20 cellular contexts compared by ENCODE assay signal in genomic region chr12:102096855-102097254, GRCh38.
"Had no signal": no experiment of that assay in that cellular context is flagged by ENCODE, and none has a peak within 500 bp of the region (broad histone marks: within the 10 kb centered on the region; RNA-seq: fewer than 3 reads in every experiment).

No MANE protein-coding gene starts in this region.

- H3K4me1 Mint-ChIP-seq: activated B cell treated with CpG ODN at 0.5 μM for 24 hours, neural progenitor cell had no signal

- H3K27me3 Mint-ChIP-seq: activated B cell treated with CpG ODN at 0.5 μM for 24 hours; activated CD8-positive, alpha-beta T cell treated with anti-CD3 and anti-CD28 coated beads for 36 hours; activated naive CD4-positive, alpha-beta T cell treated with anti-CD3 and anti-CD28 coated beads, Interleukin-2, amount 50 U/mL, for 24 hours; naive B cell; stimulated activated naive CD8-positive, alpha-beta T cell treated with anti-CD3 and anti-CD28 coated beads, Interleukin-15, Interleukin-2, amounts not matched to agents 100 ng/mL and 50 ng/mL, for 24 hours; type B pancreatic cell had no signal

- H3K27ac Mint-ChIP-seq: activated B cell treated with CpG ODN at 0.5 μM for 24 hours; activated CD8-positive, alpha-beta T cell treated with anti-CD3 and anti-CD28 coated beads for 36 hours; activated naive CD4-positive, alpha-beta T cell treated with anti-CD3 and anti-CD28 coated beads, Interleukin-2, amount 50 U/mL, for 24 hours; naive B cell; neural progenitor cell; stimulated activated naive CD8-positive, alpha-beta T cell treated with anti-CD3 and anti-CD28 coated beads, Interleukin-15, Interleukin-2, amounts not matched to agents 100 ng/mL and 50 ng/mL, for 24 hours; type B pancreatic cell had no signal

- H3K9me3 Mint-ChIP-seq: activated B cell treated with CpG ODN at 0.5 μM for 24 hours; activated CD8-positive, alpha-beta T cell treated with anti-CD3 and anti-CD28 coated beads for 36 hours; activated naive CD4-positive, alpha-beta T cell treated with anti-CD3 and anti-CD28 coated beads, Interleukin-2, amount 50 U/mL, for 24 hours; activated T-cell treated with anti-CD3 and anti-CD28 coated beads, Interleukin-2, amount 50 U/mL, for 4 hours; naive B cell; neural progenitor cell; stimulated activated naive CD8-positive, alpha-beta T cell treated with anti-CD3 and anti-CD28 coated beads, Interleukin-15, Interleukin-2, amounts not matched to agents 100 ng/mL and 50 ng/mL, for 24 hours; type B pancreatic cell had no signal

- ATAC-seq: activated CD8-positive, alpha-beta T cell treated with anti-CD3 and anti-CD28 coated beads for 36 hours; activated T-cell treated with anti-CD3 and anti-CD28 coated beads, Interleukin-2, amount 50 U/mL, for 4 hours; left lung; right lobe of liver had no signal

- H3K4me3 Mint-ChIP-seq: activated B cell treated with CpG ODN at 0.5 μM for 24 hours; activated CD8-positive, alpha-beta T cell treated with anti-CD3 and anti-CD28 coated beads for 36 hours; activated naive CD4-positive, alpha-beta T cell treated with anti-CD3 and anti-CD28 coated beads, Interleukin-2, amount 50 U/mL, for 24 hours; activated T-cell treated with anti-CD3 and anti-CD28 coated beads, Interleukin-2, amount 50 U/mL, for 4 hours; naive B cell; neural progenitor cell; stimulated activated naive CD8-positive, alpha-beta T cell treated with anti-CD3 and anti-CD28 coated beads, Interleukin-15, Interleukin-2, amounts not matched to agents 100 ng/mL and 50 ng/mL, for 24 hours; type B pancreatic cell had no signal

- H3K36me3 Mint-ChIP-seq: naive B cell had no signal

- DNase-seq: activated B cell treated with CpG ODN at 0.5 μM for 24 hours; activated CD4-positive, alpha-beta T cell treated with anti-CD3 and anti-CD28 coated beads for 48 hours; activated CD8-positive, alpha-beta T cell treated with anti-CD3 and anti-CD28 coated beads for 36 hours; activated effector memory CD4-positive, alpha-beta T cell treated with Interleukin-2 at 50 U/mL for 16 hours; activated T-cell treated with anti-CD3 and anti-CD28 coated beads, Interleukin-2, amount 50 U/mL, for 4 hours; adrenal gland; colonic mucosa; kidney; left lung; mammary epithelial cell; naive B cell; right lobe of liver; stimulated activated CD4-positive, alpha-beta T cell treated with anti-CD3 and anti-CD28 coated beads, Interleukin-4, amount 100 ng/mL, for 4 hours; stimulated activated CD8-positive, alpha-beta memory T cell treated with anti-CD3 and anti-CD28 coated beads, Interleukin-4, amount 100 ng/mL, for 48 hours had no signal

- H3K27ac ChIP-seq: adrenal gland, cardiac muscle cell, colonic mucosa, left lung, neural progenitor cell, right lobe of liver, suprapubic skin had no signal
